26 cellular contexts compared by ENCODE assay signal in the genomic region with DNA sequence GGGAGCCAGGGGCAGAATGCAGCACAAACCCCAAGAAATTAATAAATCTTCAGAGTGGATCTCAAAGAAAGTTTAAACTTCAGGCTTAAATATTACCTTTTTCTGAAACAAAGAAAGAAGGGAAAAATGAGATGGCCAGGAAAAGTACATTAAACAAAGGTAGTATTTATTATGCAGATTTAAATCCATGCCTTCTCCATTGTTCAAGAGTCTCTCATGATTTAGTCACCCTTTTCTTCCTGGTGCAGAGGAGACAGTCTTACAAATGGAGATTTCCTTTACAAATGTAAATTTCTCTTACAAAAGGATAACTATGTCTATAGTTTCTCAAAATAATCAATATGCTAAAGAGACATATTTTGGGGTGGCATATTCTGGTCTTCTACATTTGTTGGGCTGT. TPM values are rescaled to one million over a fixed set of nuclear protein-coding genes. Genes with fewer than 3 reads are reported as not detected.
A peak's percentile ranks its signal among the peaks of the same experiment; 100 is the strongest.
DNase-seq lines count a peak whose midpoint lies in the region; ATAC-seq and TF ChIP-seq lines count a peak whose summit lies in the region.
"Had no signal": no experiment of that assay in that cellular context is flagged by ENCODE, and none has a peak within 500 bp of the region (broad histone marks: within the 10 kb centered on the region; RNA-seq: fewer than 3 reads in every experiment).

No MANE protein-coding gene starts in this region.

- in situ Hi-C loops in IMR-90 (cut with MboI; ENCODE audit: low sequenced_read_pairs): no loop called here

- peak overlapping the region; percentile 97 for H2BK5ac ChIP-seq in IMR-90 (ENCODE audit: low read depth, low read length, poor library complexity, severe bottlenecking)

- TF ChIP-seq CTCF in Caco-2 (IDR thresholded peaks at IDR 0.05; ENCODE audit: insufficient read depth in 1 of 2, low read depth in 1 of 2, low read length in 1 of 2, severe bottlenecking in 1 of 2, unreplicated experiment in 1 of 2): no peak
- TF ChIP-seq CTCF in IMR-90 (conservative IDR thresholded peaks at IDR 0.05; ENCODE audit: low read depth, low read length): no peak
- TF ChIP-seq CTCF in endodermal cell (conservative IDR thresholded peaks at IDR 0.05): no peak
- TF ChIP-seq CTCF in GM10248 (IDR thresholded peaks at IDR 0.05; ENCODE audit: control extremely low read depth, extremely low read depth, low read depth, missing control alignments): no peak

- peak overlapping the region; percentile 63; the same call in 2 of the 3 replicates for H2BK15ac ChIP-seq in IMR-90 (ENCODE audit: low read depth, low read length)

- DNase-seq in Caco-2 (no peak), IMR-90 (no peak), endodermal cell (no peak), kidney tubule cell (ENCODE audit: low spot score) (peak; percentile 21), GM10248 (ENCODE audit: extremely low spot score) (no peak), retina (no peak), NCI-H187 (lab: John Stamatoyannopoulos, UW) (no peak)
- DNase-seq: activated CD4-positive, alpha-beta T cell treated with anti-CD3 and anti-CD28 coated beads for 4 hours; activated naive CD4-positive, alpha-beta T cell; activated T-cell treated with anti-CD3 and anti-CD28 coated beads, Interleukin-2, amount 50 U/mL, for 48 hours; Calu3; KG1; left colon; MM.1S; NCI-H1417; NCI-H2107; NCI-H510A; NK-92 treated with Interleukin-12 subunit alpha and Interleukin-12 subunit beta, amount 100 ng/mL, for 24 hours; nucleus accumbens; Peyer's patch; SJCRH30; stimulated activated CD4-positive, alpha-beta T cell treated with anti-CD3 and anti-CD28 coated beads, Interleukin-2, amount 100 ng/mL, for 24 hours had no signal

- H3K27ac Mint-ChIP-seq in Caco-2 (ENCODE audit: unreplicated experiment) (peak overlapping the region; percentile 78), endodermal cell (peak overlapping the region; percentile 90)
- H3K27ac Mint-ChIP-seq: memory B cell had no signal

- peak overlapping the region; percentile 92; the same call in 1 of the 2 replicates for H4K5ac ChIP-seq in IMR-90 (ENCODE audit: low read depth, low read length)

- H3K27me3 ChIP-seq in Caco-2 (replicated peaks; ENCODE audit: control insufficient read depth, insufficient read depth, low read length) (no peaks in the 10 kb centered on the region), IMR-90 (ENCODE audit: control insufficient read depth, insufficient read depth, low read length) (no peaks in the 10 kb centered on the region), endodermal cell (ENCODE audit: control insufficient read depth, insufficient read depth, low read length, poor library complexity, severe bottlenecking) (no peaks in the 10 kb centered on the region)
- H3K27me3 ChIP-seq: BLaER1, Peyer's patch, SJCRH30 had no signal

- TF ChIP-seq POLR2A in IMR-90 (IDR thresholded peaks at IDR 0.05; ENCODE audit: low read depth, low read length): no peak

- no peak overlapping the region for H2AK9ac ChIP-seq in IMR-90 (replicated peaks; ENCODE audit: low read depth, low read length, poor library complexity)

- BruUV-seq in Caco-2 (replicated peaks; lab: Mats Ljungman, UMichigan) (no TSS peak), IMR-90 (replicated peaks; lab: Mats Ljungman, UMichigan) (no TSS peak)

- H3K27ac ChIP-seq in IMR-90 (ENCODE audit: insufficient read depth, low read length): peak overlapping the region; percentile 82; the same call in 1 of the 2 replicates
- H3K27ac ChIP-seq in endodermal cell (ENCODE audit: low read depth, low read length): peak overlapping the region; percentile 30
- H3K27ac ChIP-seq: BLaER1, Peyer's patch, SJCRH30, skin epidermis had no signal

- no peaks in the 10 kb centered on the region for H4K20me1 ChIP-seq in IMR-90 (ENCODE audit: insufficient read depth, low read length)
- H4K20me1 ChIP-seq: BLaER1 had no signal

- peak overlapping the region; percentile 37; the same call in 1 of the 2 replicates for H3K4me2 ChIP-seq in IMR-90 (ENCODE audit: low read depth, low read length)
- H3K4me2 ChIP-seq: BLaER1 had no signal

- peak overlapping the region; percentile 88 for H3K4ac ChIP-seq in IMR-90 (ENCODE audit: low read depth, low read length)

- H3K14ac ChIP-seq in IMR-90 (replicated peaks; ENCODE audit: low read depth, low read length): no peak overlapping the region; the same call in 1 of the 2 replicates

- no peaks in the 10 kb centered on the region for H3K36me3 ChIP-seq in Caco-2 (ENCODE audit: control insufficient read depth, insufficient read depth, low read length)
- H3K36me3 ChIP-seq in IMR-90 (ENCODE audit: control insufficient read depth, insufficient read depth, low read length): no peaks in the 10 kb centered on the region
- H3K36me3 ChIP-seq in endodermal cell (ENCODE audit: control insufficient read depth, insufficient read depth, low read length): no peaks in the 10 kb centered on the region
- H3K36me3 ChIP-seq: BLaER1, Peyer's patch, SJCRH30 had no signal

- peak overlapping the region; percentile 71 for H3K9ac ChIP-seq in IMR-90 (ENCODE audit: low read depth, low read length)
- no peak overlapping the region for H3K9ac ChIP-seq in endodermal cell (ENCODE audit: extremely low read depth, low read length, poor library complexity, severe bottlenecking)
- H3K9ac ChIP-seq: BLaER1 had no signal

- H3K4me1 ChIP-seq in Caco-2 (peaks cover 37% of the 10 kb centered on the region), IMR-90 (ENCODE audit: control insufficient read depth, insufficient read depth, low read length) (peaks cover 8% of the 10 kb centered on the region), endodermal cell (ENCODE audit: control insufficient read depth, insufficient read depth, low read length) (peaks cover 3% of the 10 kb centered on the region)
- H3K4me1 ChIP-seq: BLaER1, Peyer's patch, SJCRH30 had no signal

- H3K9me3 ChIP-seq in Caco-2: peaks cover 23% of the 10 kb centered on the region
- H3K9me3 ChIP-seq in IMR-90 (ENCODE audit: control insufficient read depth, insufficient read depth, low read length): no peaks in the 10 kb centered on the region
- H3K9me3 ChIP-seq in endodermal cell (ENCODE audit: control insufficient read depth, low read length): peaks cover 26% of the 10 kb centered on the region
- H3K9me3 ChIP-seq: Peyer's patch, SJCRH30 had no signal

- H3K56ac ChIP-seq in IMR-90 (ENCODE audit: extremely low read depth, insufficient read depth, low read length): peak overlapping the region; percentile 86

- no peak overlapping the region for H2AFZ ChIP-seq in IMR-90 (replicated peaks; ENCODE audit: low read length, poor library complexity)

- dilution Hi-C loops in IMR-90 (cut with HindIII; ENCODE audit: low sequenced_read_pairs, unreplicated experiment): no loop called here

- peak overlapping the region; percentile 85; the same call in 1 of the 2 replicates for H4K91ac ChIP-seq in IMR-90 (ENCODE audit: insufficient read depth, low read depth, low read length)

- no peaks in the 10 kb centered on the region for H3K27me3 Mint-ChIP-seq in Caco-2 (ENCODE audit: insufficient read depth, unreplicated experiment)
- H3K27me3 Mint-ChIP-seq in endodermal cell (ENCODE audit: insufficient read depth): no peaks in the 10 kb centered on the region

- ATAC-seq in IMR-90 (ENCODE audit: low read depth) (no peak), GM18498 (IDR thresholded peaks at IDR 0.05; ENCODE audit: unreplicated experiment) (no peak)
- ATAC-seq: left colon had no signal

- no peak overlapping the region for H3K4me3 Mint-ChIP-seq in Caco-2 (ENCODE audit: unreplicated experiment)
- no peak overlapping the region for H3K4me3 Mint-ChIP-seq in endodermal cell
- H3K4me3 Mint-ChIP-seq: memory B cell had no signal

- POLR2A ChIA-PET in Caco-2 (lab: Charles Lee) (no interaction called here), IMR-90 (lab: Charles Lee; ENCODE audit: unreplicated experiment) (no interaction called here), GM10248 (lab: Yijun Ruan, JAX) (no interaction called here)

- intact Hi-C loops in Caco-2 (cut with micrococcal nuclease; ENCODE audit: unreplicated experiment): no loop called here
- intact Hi-C loops in IMR-90 (cut with micrococcal nuclease): no loop called here

- peak overlapping the region; percentile 50; the same call in 1 of the 2 replicates for H3K23ac ChIP-seq in IMR-90 (ENCODE audit: low read depth, low read length)

- no peak overlapping the region for H2AK5ac ChIP-seq in IMR-90 (ENCODE audit: low read depth, low read length)

- H3K36me3 Mint-ChIP-seq in Caco-2 (ENCODE audit: insufficient read depth, unreplicated experiment) (peaks cover 6% of the 10 kb centered on the region), endodermal cell (ENCODE audit: low read depth) (peaks cover 7% of the 10 kb centered on the region)

- H3K4me1 Mint-ChIP-seq in Caco-2 (ENCODE audit: low read depth, unreplicated experiment) (peaks cover 22% of the 10 kb centered on the region), endodermal cell (peaks cover 31% of the 10 kb centered on the region)
- H3K4me1 Mint-ChIP-seq: memory B cell had no signal

- no peaks in the 10 kb centered on the region for H3K79me1 ChIP-seq in IMR-90 (ENCODE audit: low read depth in 1 of 2, low read length in 2 of 2)

- H3K18ac ChIP-seq in IMR-90 (ENCODE audit: low read depth, low read length): peak overlapping the region; percentile 59

- peaks cover 3% of the 10 kb centered on the region for H3K9me1 ChIP-seq in IMR-90 (ENCODE audit: insufficient read depth, low read length)

- no peak overlapping the region for H3K4me3 ChIP-seq in Caco-2 (ENCODE audit: low read depth, low read length)
- no peak overlapping the region for H3K4me3 ChIP-seq in IMR-90 (ENCODE audit: insufficient read depth, low read depth, low read length)
- H3K4me3 ChIP-seq in endodermal cell (ENCODE audit: low read length): no peak overlapping the region
- H3K4me3 ChIP-seq: BLaER1, Peyer's patch, SJCRH30, skin epidermis had no signal

- peak overlapping the region; percentile 87; the same call in 1 of the 2 replicates for H2BK20ac ChIP-seq in IMR-90 (ENCODE audit: low read depth, low read length)

- H3K9me3 Mint-ChIP-seq in Caco-2 (ENCODE audit: unreplicated experiment) (peaks cover 35% of the 10 kb centered on the region), endodermal cell (peaks cover 38% of the 10 kb centered on the region)

- H4K8ac ChIP-seq in IMR-90 (ENCODE audit: low read depth in 2 of 2, low read length in 2 of 2): peak overlapping the region; percentile 56 to 97; a peak in 3 of 4 replicates

- no peak for TF ChIP-seq RAD21 in IMR-90 (IDR thresholded peaks at IDR 0.05; ENCODE audit: low read length)

- CTCF ChIA-PET in Caco-2 (lab: Charles Lee): no interaction called here
- CTCF ChIA-PET in IMR-90 (lab: Yijun Ruan, JAX): no interaction called here
- CTCF ChIA-PET in GM10248 (lab: Yijun Ruan, JAX): no interaction called here

- peak overlapping the region; percentile 90 for H2BK120ac ChIP-seq in IMR-90 (ENCODE audit: low read depth, low read length)

TF ChIP-seq in IMR-90, 13 proteins besides CTCF, POLR2A, EP300 and RAD21 (continues in another document):
- no peak for TF ChIP-seq MAZ (IDR thresholded peaks at IDR 0.05; ENCODE audit: borderline replicate concordance, low read depth, low read length)

RNA-seq across cellular contexts. Expression of a gene that starts 33.4 kb away (rescaled TPM):
- 82.9 and 85.4 TPM in 2 replicates for total RNA-seq in Caco-2 (2022)
- 14.7 and 25.6 TPM in 2 replicates for total RNA-seq in IMR-90 (2012; rRNA removed)
- polyA plus RNA-seq in IMR-90 (2012; rRNA removed): 9.0 and 13.4 TPM in 2 replicates
- 4.7 and 6.7 TPM in 2 replicates for polyA plus RNA-seq in IMR-90 (2012; cell fraction: cytosol; rRNA removed)
- polyA plus RNA-seq in IMR-90 (2012; cell fraction: nucleus; rRNA removed; ENCODE audit: low replicate concordance): 1.8 and 7.8 TPM in 2 replicates
- total RNA-seq in endodermal cell: 10 to 100 TPM; 54.9 to 70.5 TPM
- polyA plus RNA-seq in endodermal cell (2013, experiment 1 of 2): 43.9 TPM
- 39.6 TPM for polyA plus RNA-seq in endodermal cell (2013, experiment 2 of 2)
